In genomic region chr2:7819316-7819715, GRCh38 we compare ENCODE assay signal across 26 cellular contexts.
"Had no signal": no experiment of that assay in that cellular context is flagged by ENCODE, and none has a peak within 500 bp of the region (broad histone marks: within the 10 kb centered on the region; RNA-seq: fewer than 3 reads in every experiment).

No MANE protein-coding gene starts in this region.

- ATAC-seq: gastroesophageal sphincter; heart left ventricle; left lobe of liver; naive thymus-derived CD8-positive, alpha-beta T cell; right cardiac atrium; stimulated activated naive CD8-positive, alpha-beta T cell treated with anti-CD3 and anti-CD28 coated beads, Interleukin-15, amount 100 ng/mL, for 72 hours; upper lobe of right lung had no signal

- H3K9me3 Mint-ChIP-seq: nephron progenitor cell had no signal

- H3K27ac Mint-ChIP-seq: naive thymus-derived CD8-positive, alpha-beta T cell; nephron progenitor cell; stimulated activated naive CD8-positive, alpha-beta T cell treated with anti-CD3 and anti-CD28 coated beads, Interleukin-15, amount 100 ng/mL, for 72 hours had no signal

- H3K36me3 Mint-ChIP-seq: naive thymus-derived CD8-positive, alpha-beta T cell had no signal

- H3K4me2 ChIP-seq: hepatocyte had no signal

- H3K36me3 ChIP-seq: esophagus squamous epithelium, gastroesophageal sphincter, heart left ventricle, prostate gland, sigmoid colon, spleen, suprapubic skin, transverse colon, upper lobe of right lung, uterus had no signal

- DNase-seq: dermis blood vessel endothelial cell; effector memory CD4-positive, alpha-beta T cell; erythroblast; esophagus squamous epithelium; heart left ventricle; kidney; naive thymus-derived CD8-positive, alpha-beta T cell; nephron progenitor cell; nucleus accumbens; right cardiac atrium; sigmoid colon; spleen; stimulated activated CD4-positive, alpha-beta T cell treated with anti-CD3 and anti-CD28 coated beads, Interleukin-15, amount 100 ng/mL, for 24 hours; stimulated activated CD4-positive, alpha-beta T cell treated with anti-CD3 and anti-CD28 coated beads, Interleukin-2, amount 100 ng/mL, for 48 hours; stimulated activated CD8-positive, alpha-beta memory T cell treated with anti-CD3 and anti-CD28 coated beads, Interleukin-4, amount 100 ng/mL, for 48 hours; stimulated activated naive CD4-positive, alpha-beta T cell; stimulated activated naive CD8-positive, alpha-beta T cell treated with anti-CD3 and anti-CD28 coated beads, Interleukin-15, amount 100 ng/mL, for 72 hours; transverse colon; upper lobe of right lung; uterus had no signal

- H3K27me3 ChIP-seq: esophagus squamous epithelium, gastroesophageal sphincter, heart left ventricle, hepatocyte, sigmoid colon, spleen, transverse colon, upper lobe of right lung, uterus had no signal

- H3K27me3 Mint-ChIP-seq: stimulated activated naive CD8-positive, alpha-beta T cell treated with anti-CD3 and anti-CD28 coated beads, Interleukin-15, amount 100 ng/mL, for 72 hours had no signal

- H2AFZ ChIP-seq: hepatocyte had no signal

- H3K4me1 Mint-ChIP-seq: naive thymus-derived CD8-positive, alpha-beta T cell; stimulated activated naive CD8-positive, alpha-beta T cell treated with anti-CD3 and anti-CD28 coated beads, Interleukin-15, amount 100 ng/mL, for 72 hours had no signal

- H3K4me3 ChIP-seq: coronary artery, esophagus squamous epithelium, gastroesophageal sphincter, heart left ventricle, hepatocyte, prostate gland, sigmoid colon, spleen, suprapubic skin, transverse colon, upper lobe of right lung, uterus had no signal

- H3K27ac ChIP-seq: coronary artery, esophagus squamous epithelium, gastroesophageal sphincter, heart left ventricle, hepatocyte, prostate gland, sigmoid colon, spleen, suprapubic skin, transverse colon, upper lobe of right lung, uterus had no signal

- H3K9me3 ChIP-seq: esophagus squamous epithelium, gastroesophageal sphincter, heart left ventricle, prostate gland, sigmoid colon, spleen, suprapubic skin, transverse colon, upper lobe of right lung, uterus had no signal

- H3K4me3 Mint-ChIP-seq: naive thymus-derived CD8-positive, alpha-beta T cell; nephron progenitor cell; stimulated activated naive CD8-positive, alpha-beta T cell treated with anti-CD3 and anti-CD28 coated beads, Interleukin-15, amount 100 ng/mL, for 72 hours had no signal

- H3K79me2 ChIP-seq: hepatocyte had no signal

- H3K4me1 ChIP-seq: esophagus squamous epithelium, gastroesophageal sphincter, heart left ventricle, prostate gland, sigmoid colon, suprapubic skin, transverse colon, upper lobe of right lung, uterus had no signal
